7 cellular contexts compared by ENCODE assay signal in the genomic region with DNA sequence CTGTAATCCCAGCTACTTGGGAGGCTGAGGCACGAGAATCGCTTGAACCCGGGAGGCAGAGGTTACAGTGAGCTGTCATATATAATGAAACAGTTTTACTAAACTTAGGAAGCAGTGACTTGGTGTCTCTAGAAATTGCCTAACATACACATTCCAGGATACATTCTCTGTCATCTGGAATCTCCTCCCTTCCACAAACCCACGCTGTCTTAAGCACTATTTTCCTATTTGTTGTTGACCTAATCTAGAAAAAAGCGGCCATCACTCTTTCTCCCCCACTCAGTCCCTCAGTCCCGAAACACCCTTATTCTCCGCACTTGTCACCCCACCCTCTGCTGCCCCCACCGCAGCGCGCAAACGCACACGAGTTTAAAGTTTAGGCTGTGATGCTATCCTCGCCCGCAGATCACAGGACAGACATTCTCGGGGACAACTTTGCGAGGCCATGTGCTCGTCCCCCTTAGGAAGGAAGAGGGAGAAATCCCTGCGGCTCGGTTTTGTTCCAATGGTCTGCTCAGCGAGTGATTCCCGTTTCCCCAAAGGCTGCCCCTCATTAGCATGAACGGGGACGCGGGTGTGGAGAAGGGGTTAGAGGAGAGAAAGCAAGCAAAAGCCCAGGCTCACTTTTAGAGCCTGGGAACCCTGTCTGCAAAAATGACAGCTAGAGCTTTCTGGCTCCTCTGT. TPM values are rescaled to one million over a fixed set of nuclear protein-coding genes. Genes with fewer than 3 reads are reported as not detected.
DNase-seq lines count a peak whose midpoint lies in the region; ATAC-seq, FAIRE-seq and TF ChIP-seq lines count a peak whose summit lies in the region.
"Not testable (repeated sequence)": the region's sequence is repeated elsewhere in the genome, so short reads cannot be mapped to it uniquely, and the experiment has no call there.

No MANE protein-coding gene starts in this region.

- H3K36me3 Mint-ChIP-seq in T-helper 17 cell (ENCODE audit: low read depth): not testable (repeated sequence)

- CTCF ChIA-PET in K562 (lab: Yijun Ruan, JAX; ENCODE audit: low intra/inter-chr PET ratio): interaction anchor here (1.2 kb wide), 1 partner anchor 73 kb away, joined by 4 read pairs; the partner anchor contains the start of gene KANSL1

- intact Hi-C loops in K562 (cut with micrococcal nuclease): loop anchor here (5.0 kb wide), 1 partner anchor 74 kb away; the partner anchor contains the start of gene KANSL1
- intact Hi-C loops in lower lobe of right lung (cut with DNase I): not testable (repeated sequence)

- peak; percentile 80 for FAIRE-seq in K562 (lab: Jason Lieb, UNC)

- H3K79me2 ChIP-seq in K562 (ENCODE audit: control insufficient read depth, insufficient read depth, low read length): not testable (repeated sequence)

- not testable (repeated sequence) for H3K36me3 ChIP-seq in K562 (ENCODE audit: control insufficient read depth, insufficient read depth, low read length); lower lobe of right lung

- not testable (repeated sequence) for DNase-seq in T-helper 17 cell; lower lobe of right lung; retinal pigment epithelial cell (ENCODE audit: low read depth)
- DNase-seq in K562 (ENCODE audit: extremely low read depth in 1 of 4, low spot score in 3 of 4) (peak; percentile 41 to 54 (median 48)), fibroblast of villous mesenchyme (ENCODE audit: low read depth) (peak; percentile 95)

- not testable (repeated sequence) for TF ChIP-seq RAD21 in K562 (CRISPR knock-in tag; conservative IDR thresholded peaks at IDR 0.05 in 1 of 2, IDR thresholded peaks at IDR 0.05 in 1 of 2)

- BruUV-seq in K562 (replicated peaks; lab: Mats Ljungman, UMichigan): TSS peak; percentile 99

- H3K27me3 ChIP-seq in K562 (ENCODE audit: control insufficient read depth in 2 of 2, insufficient read depth in 2 of 2, low read length in 2 of 2); lower lobe of right lung (ENCODE audit: low read depth): not testable (repeated sequence)

- not testable (repeated sequence) for H3K27me3 Mint-ChIP-seq in T-helper 17 cell

- H3K4me3 Mint-ChIP-seq in T-helper 17 cell: peak overlapping the region; percentile 97

- H3K9ac ChIP-seq in K562 (ENCODE audit: insufficient read depth in 1 of 2, low read depth in 2 of 2, low read length in 2 of 2): peak overlapping the region; percentile 77 to 96

- TF ChIP-seq CTCF in K562 (IDR thresholded peaks at IDR 0.05 in 2 of 3, conservative IDR thresholded peaks at IDR 0.05 in 1 of 3; ENCODE audit: insufficient read depth in 2 of 3, low read depth in 1 of 3, low read length in 3 of 3); fibroblast of villous mesenchyme (IDR thresholded peaks at IDR 0.05; ENCODE audit: insufficient read depth, low read depth, low read length); lower lobe of right lung (IDR thresholded peaks at IDR 0.05); retinal pigment epithelial cell (conservative IDR thresholded peaks at IDR 0.05; ENCODE audit: low read depth, low read length): not testable (repeated sequence)

- ATAC-seq in HG03442 (IDR thresholded peaks at IDR 0.05; ENCODE audit: unreplicated experiment): peak; percentile 7
- not testable (repeated sequence) for ATAC-seq in T-helper 17 cell
- ATAC-seq in K562: peak; percentile 15
- ATAC-seq in lower lobe of right lung: peak; percentile 1 to 2

- H4K20me1 ChIP-seq in K562 (replicated peaks; ENCODE audit: control insufficient read depth, insufficient read depth, low read length): not testable (repeated sequence)

- peak overlapping the region; percentile 94 for H2AFZ ChIP-seq in K562 (ENCODE audit: low read depth, low read length)

- peak overlapping the region; percentile 78 for H3K4me2 ChIP-seq in K562 (ENCODE audit: insufficient read depth, low read length)

- peaks cover 31% of the 10 kb centered on the region for H3K4me1 Mint-ChIP-seq in T-helper 17 cell

- 31% methylated on average over 23 of the region's 24 CpGs for WGBS in K562 (ENCODE audit: insufficient coverage, low coverage, missing lambda C conversion rate)

- H3K27ac ChIP-seq in K562 (ENCODE audit: extremely low read depth, low read depth, low read length) (peak overlapping the region; percentile 74), lower lobe of right lung (peak overlapping the region; percentile 89)

- in situ Hi-C loops in K562 (cut with MboI): loop anchor here (5.0 to 25.0 kb wide), 2 partner anchors 96 to 236 kb away; partner anchors contain the start of gene ARL17B

- H3K4me1 ChIP-seq in K562 (replicated peaks in 1 of 2; ENCODE audit: control insufficient read depth in 2 of 2, insufficient read depth in 2 of 2, low read length in 2 of 2) (peaks cover 19 to 29% of the 10 kb centered on the region in 2 experiments; a peak in 4 of 5 replicates), lower lobe of right lung (peaks cover 15% of the 10 kb centered on the region)

- peak overlapping the region; percentile 99 for H3K27ac Mint-ChIP-seq in T-helper 17 cell

- not testable (repeated sequence) for TF ChIP-seq EP300 in K562 (IDR thresholded peaks at IDR 0.05; ENCODE audit: low read length)

- H3K9me1 ChIP-seq in K562 (ENCODE audit: control insufficient read depth, insufficient read depth, low read length): not testable (repeated sequence)

- not testable (repeated sequence) for H3K9me3 ChIP-seq in T-helper 17 cell (ENCODE audit: control insufficient read depth, low read length, poor library complexity, severe bottlenecking); K562 (replicated peaks; ENCODE audit: control insufficient read depth, insufficient read depth, low read depth, low read length); lower lobe of right lung

- POLR2A ChIA-PET in K562 (lab: Yijun Ruan, JAX): not testable (repeated sequence)

- not testable (repeated sequence) for TF ChIP-seq POLR2A in K562 (conservative IDR thresholded peaks at IDR 0.05)

- H3K4me3 ChIP-seq in GM08714 (ENCODE audit: low read length): peak overlapping the region; percentile 48; the same call in 1 of the 2 replicates
- H3K4me3 ChIP-seq in K562: peak overlapping the region; percentile 65
- H3K4me3 ChIP-seq in fibroblast of villous mesenchyme (ENCODE audit: low read depth, low read length): peak overlapping the region; percentile 62
- peak overlapping the region; percentile 83 for H3K4me3 ChIP-seq in lower lobe of right lung
- H3K4me3 ChIP-seq in retinal pigment epithelial cell (ENCODE audit: low read length): peak overlapping the region; percentile 52

TF ChIP-seq in K562, 482 proteins besides CTCF, POLR2A, EP300 and RAD21 (continues in another document):
- TF ChIP-seq FOXA3 (CRISPR knock-in tag; conservative IDR thresholded peaks at IDR 0.05 in 1 of 2, IDR thresholded peaks at IDR 0.05 in 1 of 2) (peak in 1 of 2 experiments; percentile 64; a peak in 1 of 4 replicates), OTX1 (CRISPR knock-in tag; IDR thresholded peaks at IDR 0.05) (0 out of 2 replicates have a peak, but pooled peaks have one; percentile 13), NR4A1 (tag; IDR thresholded peaks at IDR 0.05) (peak; percentile 66)
- TF ChIP-seq, protein P1, sequence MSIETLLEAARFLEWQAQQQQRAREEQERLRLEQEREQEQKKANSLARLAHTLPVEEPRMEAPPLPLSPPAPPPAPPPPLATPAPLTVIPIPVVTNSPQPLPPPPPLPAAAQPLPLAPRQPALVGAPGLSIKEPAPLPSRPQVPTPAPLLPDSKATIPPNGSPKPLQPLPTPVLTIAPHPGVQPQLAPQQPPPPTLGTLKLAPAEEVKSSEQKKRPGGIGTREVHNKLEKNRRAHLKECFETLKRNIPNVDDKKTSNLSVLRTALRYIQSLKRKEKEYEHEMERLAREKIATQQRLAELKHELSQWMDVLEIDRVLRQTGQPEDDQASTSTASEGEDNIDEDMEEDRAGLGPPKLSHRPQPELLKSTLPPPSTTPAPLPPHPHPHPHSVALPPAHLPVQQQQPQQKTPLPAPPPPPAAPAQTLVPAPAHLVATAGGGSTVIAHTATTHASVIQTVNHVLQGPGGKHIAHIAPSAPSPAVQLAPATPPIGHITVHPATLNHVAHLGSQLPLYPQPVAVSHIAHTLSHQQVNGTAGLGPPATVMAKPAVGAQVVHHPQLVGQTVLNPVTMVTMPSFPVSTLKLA (conservative IDR thresholded peaks at IDR 0.05): peak in 1 of 2 experiments; percentile 41; a peak in 3 of 4 replicates
- TF ChIP-seq NR4A1 (CRISPR knock-in tag; IDR thresholded peaks at IDR 0.05): not testable (repeated sequence)

RNA-seq across cellular contexts. Expression of gene LRRC37A, which starts 28.8 kb away (rescaled TPM):
- 10 to 100 TPM in 1 of 2 donors, 1 to 10 TPM in 1; 5.5 to 11.4 TPM for total RNA-seq in T-helper 17 cell
- total RNA-seq in K562 (2011; cell fraction: chromatin; rRNA removed; ENCODE audit: low replicate concordance): 21.0 and 29.7 TPM in 2 replicates
- 8.2 and 10.7 TPM in 2 replicates for total RNA-seq in K562 (2011; cell fraction: nucleolus; rRNA removed)
- 11.0 and 12.0 TPM in 2 replicates for total RNA-seq in K562 (2011; cell fraction: nucleoplasm; rRNA removed)
- total RNA-seq in K562 (2014; rRNA removed): 0.23 and 2.0 TPM in 2 replicates
- 2.0 and 2.5 TPM in 2 replicates for total RNA-seq in K562 (2014; rRNA removed; fragmentation: Illumina TruSeq; extraction: Trizol)
- total RNA-seq in K562 (2015; rRNA removed; fragmentation: Illumina TruSeq; extraction: Trizol): 1.9 and 2.3 TPM in 2 replicates
- 1.1 and 1.3 TPM in 2 replicates for total RNA-seq in K562 (2021)
- 2.5 and 3.1 TPM in 2 replicates for polyA plus RNA-seq in K562 (2011; rRNA removed)
- 0.64 and 1.9 TPM in 2 replicates for polyA plus RNA-seq in K562 (2011; cell fraction: cytosol; rRNA removed)
- polyA plus RNA-seq in K562 (2011; cell fraction: nucleus; rRNA removed): 6.2 and 6.3 TPM in 2 replicates
- polyA plus RNA-seq in K562 (2012): 0.90 and 2.0 TPM in 2 replicates
- polyA plus RNA-seq in K562 (2014; fragmentation: Illumina TruSeq; extraction: Trizol): 1.6 and 2.1 TPM in 2 replicates
- under 1 TPM; 0.14 to 0.41 TPM for polyA plus RNA-seq in K562 (2014; fragmentation: Nextera tagmentation; extraction: Ambion mirVana)
- polyA plus RNA-seq in K562 (2014; rRNA removed): 1.8 and 2.8 TPM in 2 replicates
- polyA minus RNA-seq in K562 (2011; rRNA and poly(A)+ RNA removed): 6.3 and 7.9 TPM in 2 replicates
- 0.55 and 1.1 TPM in 2 replicates for polyA minus RNA-seq in K562 (2011; cell fraction: cytosol; rRNA and poly(A)+ RNA removed)
- 3.9 and 6.8 TPM in 2 replicates for polyA minus RNA-seq in K562 (2011; cell fraction: nucleus; rRNA and poly(A)+ RNA removed)
- total RNA-seq in fibroblast of villous mesenchyme: 4.5 and 8.6 TPM in 2 replicates
- total RNA-seq in lower lobe of right lung: 3.3 TPM
